ENCODE assay signal across 1 cellular context in the genomic region with DNA sequence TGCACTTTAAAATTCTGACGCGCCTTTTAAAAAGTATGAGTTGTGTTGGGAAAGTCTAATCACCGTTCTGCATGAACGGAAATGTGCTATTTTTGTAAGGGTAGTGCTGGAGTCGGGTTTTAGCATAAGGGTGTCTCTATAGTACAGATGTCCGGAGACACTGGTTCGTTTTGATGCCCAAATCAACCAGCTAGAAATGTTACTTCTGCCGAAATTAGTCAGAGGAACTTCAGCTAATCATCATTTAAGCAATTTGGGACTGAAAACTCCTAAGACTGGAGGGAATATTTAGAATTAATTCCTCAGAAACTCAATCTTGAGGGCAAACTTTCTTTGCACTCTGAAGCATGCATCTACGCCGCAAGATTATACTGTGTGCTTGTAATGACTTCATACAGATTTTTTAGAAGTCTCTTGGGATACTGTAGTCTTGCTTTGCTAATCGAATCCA.
TF ChIP-seq lines count a peak whose summit lies in the region.

No MANE protein-coding gene starts in this region.

TF ChIP-seq in IMR-90, 13 proteins besides CTCF, POLR2A, EP300 and RAD21 (continued from another document):
- TF ChIP-seq, protein P1, sequence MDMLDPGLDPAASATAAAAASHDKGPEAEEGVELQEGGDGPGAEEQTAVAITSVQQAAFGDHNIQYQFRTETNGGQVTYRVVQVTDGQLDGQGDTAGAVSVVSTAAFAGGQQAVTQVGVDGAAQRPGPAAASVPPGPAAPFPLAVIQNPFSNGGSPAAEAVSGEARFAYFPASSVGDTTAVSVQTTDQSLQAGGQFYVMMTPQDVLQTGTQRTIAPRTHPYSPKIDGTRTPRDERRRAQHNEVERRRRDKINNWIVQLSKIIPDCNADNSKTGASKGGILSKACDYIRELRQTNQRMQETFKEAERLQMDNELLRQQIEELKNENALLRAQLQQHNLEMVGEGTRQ (IDR thresholded peaks at IDR 0.05; ENCODE audit: low read depth, low read length) = no peak
